Comparison of ENCODE assay signal across 17 cellular contexts in the genomic region with DNA sequence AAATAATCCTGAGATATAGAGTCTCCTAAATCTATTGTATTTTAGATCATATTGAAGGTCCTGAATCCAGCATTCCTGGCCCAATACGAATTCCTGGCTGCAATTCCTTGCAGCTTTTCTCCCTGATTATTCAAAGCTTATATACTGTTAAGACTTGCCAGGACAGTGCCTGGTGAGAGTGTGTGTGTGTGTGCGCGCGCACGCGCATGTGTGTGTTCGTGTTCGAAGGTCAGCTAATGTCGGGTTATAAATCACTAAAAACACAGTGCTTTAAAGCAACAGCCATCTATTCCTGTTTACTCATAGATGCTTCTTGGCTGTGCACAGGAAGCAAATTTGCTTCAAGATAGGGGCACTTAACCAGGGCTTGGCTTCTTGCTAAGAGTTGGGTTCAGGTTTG.
"Had no signal": no experiment of that assay in that cellular context is flagged by ENCODE, and none has a peak within 500 bp of the region (broad histone marks: within the 10 kb centered on the region; RNA-seq: fewer than 3 reads in every experiment).

No MANE protein-coding gene starts in this region.

- H3K9me3 ChIP-seq: esophagus muscularis mucosa, gastroesophageal sphincter, neutrophil, psoas muscle, right lobe of liver, stomach, thoracic aorta, transverse colon had no signal

- H3K4me1 ChIP-seq: esophagus muscularis mucosa, gastroesophageal sphincter, psoas muscle, right lobe of liver, stomach, transverse colon had no signal

- H3K27ac ChIP-seq: epithelial cell of prostate, esophagus muscularis mucosa, gastroesophageal sphincter, neutrophil, psoas muscle, right lobe of liver, stomach, thoracic aorta, transverse colon had no signal

- H3K27me3 ChIP-seq: esophagus muscularis mucosa, neutrophil, right lobe of liver, stomach, transverse colon had no signal

- H3K36me3 Mint-ChIP-seq: naive thymus-derived CD8-positive, alpha-beta T cell had no signal

- H3K27ac Mint-ChIP-seq: naive thymus-derived CD8-positive, alpha-beta T cell had no signal

- H3K4me1 Mint-ChIP-seq: naive thymus-derived CD8-positive, alpha-beta T cell had no signal

- H3K36me3 ChIP-seq: esophagus muscularis mucosa, gastroesophageal sphincter, neutrophil, right lobe of liver, stomach, thoracic aorta, transverse colon had no signal

- H3K4me3 Mint-ChIP-seq: naive thymus-derived CD8-positive, alpha-beta T cell had no signal

- ATAC-seq: gastroesophageal sphincter; left cardiac atrium; naive thymus-derived CD8-positive, alpha-beta T cell; psoas muscle; right lobe of liver had no signal

- FAIRE-seq: kidney had no signal

- H3K27me3 Mint-ChIP-seq: naive thymus-derived CD8-positive, alpha-beta T cell had no signal

- H3K4me3 ChIP-seq: esophagus muscularis mucosa, gastroesophageal sphincter, psoas muscle, right lobe of liver, stomach, thoracic aorta, transverse colon had no signal

- DNase-seq: effector memory CD4-positive, alpha-beta T cell; glutamatergic neuron; kidney; left cardiac atrium; naive thymus-derived CD8-positive, alpha-beta T cell; psoas muscle; retina; right lobe of liver; stimulated activated naive CD4-positive, alpha-beta T cell; stomach; substantia nigra; transverse colon had no signal
